In the genomic region with DNA sequence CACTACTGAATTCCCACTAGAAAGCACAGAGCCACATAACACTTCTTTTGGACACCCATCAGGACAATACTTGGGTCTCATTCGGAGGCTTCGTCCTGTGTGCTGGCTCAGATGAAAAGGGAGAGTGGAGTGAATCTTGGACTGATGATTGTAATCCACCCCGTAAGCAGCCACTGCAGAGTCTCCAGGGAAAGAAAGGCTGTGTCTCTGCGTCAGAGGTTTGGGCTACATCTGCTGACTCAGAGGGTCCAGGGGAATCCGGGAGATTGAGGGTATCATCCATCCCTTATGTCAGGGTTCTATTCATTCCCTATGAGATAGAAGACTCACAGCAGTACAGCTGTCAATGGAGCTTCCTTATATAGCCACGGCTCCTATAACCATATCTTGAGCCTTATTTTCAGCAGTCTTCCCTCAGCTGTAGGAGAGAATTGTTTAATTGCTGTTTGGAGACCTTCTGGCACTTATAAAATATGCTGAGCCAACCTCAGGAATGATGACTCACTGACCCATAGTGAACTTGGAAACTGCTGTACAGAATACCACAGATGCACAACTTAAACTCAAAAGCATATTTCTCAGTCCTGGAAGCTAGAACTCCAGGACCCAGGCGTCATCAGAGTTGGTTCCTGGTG, we compare ENCODE assay signal across 20 cellular contexts.
A peak's percentile ranks its signal among the peaks of the same experiment; 100 is the strongest.
DNase-seq lines count a peak whose midpoint lies in the region; ATAC-seq and TF ChIP-seq lines count a peak whose summit lies in the region.
"Had no signal": no experiment of that assay in that cellular context is flagged by ENCODE, and none has a peak within 500 bp of the region (broad histone marks: within the 10 kb centered on the region; RNA-seq: fewer than 3 reads in every experiment).

No MANE protein-coding gene starts in this region.

- peak; percentile 1 for DNase-seq in ELR (ENCODE audit: low read depth)
- DNase-seq in RKO (ENCODE audit: low spot score), result peak; percentile 18
- DNase-seq in epithelial cell of esophagus (ENCODE audit: low read depth), result peak; percentile 10
- DNase-seq in omental fat pad (ENCODE audit: low spot score), result no peak
- no peak for DNase-seq in erythroblast (lab: John Stamatoyannopoulos, UW)
- DNase-seq: activated CD4-positive, alpha-beta T cell treated with anti-CD3 and anti-CD28 coated beads, Interleukin-2, amount 50 U/mL, for 4 hours; activated T-cell treated with anti-CD3 and anti-CD28 coated beads, Interleukin-2, amount 50 U/mL, for 72 hours; DMS 273 treated with DMSO at 0.1 percent for 48 hours; esophagus squamous epithelium; H9; lower lobe of right lung; NCI-H1105; NCI-H2227 treated with DMSO at 0.1 percent for 48 hours; nephron progenitor cell; sigmoid colon; stimulated activated CD4-positive, alpha-beta T cell treated with anti-CD3 and anti-CD28 coated beads, Interleukin-4, amount 100 ng/mL, for 4 hours had no signal

- no peak overlapping the region for H3K4me3 ChIP-seq in epithelial cell of esophagus (ENCODE audit: low read length)
- H3K4me3 ChIP-seq: esophagus squamous epithelium, lower lobe of right lung, sigmoid colon, SJSA1 had no signal

- no peak for TF ChIP-seq POLR2A in erythroblast (IDR thresholded peaks at IDR 0.05; ENCODE audit: low read length)

- no peak for TF ChIP-seq CTCF in epithelial cell of esophagus (IDR thresholded peaks at IDR 0.05; ENCODE audit: insufficient read depth, low read depth, low read length, missing control alignments)
- TF ChIP-seq CTCF in omental fat pad (IDR thresholded peaks at IDR 0.05), result no peak

- ATAC-seq in omental fat pad (ENCODE audit: low FRiP score), result peak; percentile 32
- no peak for ATAC-seq in GM21717 (IDR thresholded peaks at IDR 0.05; ENCODE audit: unreplicated experiment)
- ATAC-seq in HG02610 (IDR thresholded peaks at IDR 0.05; ENCODE audit: unreplicated experiment), result no peak
- ATAC-seq in HG02852 (IDR thresholded peaks at IDR 0.05; ENCODE audit: unreplicated experiment), result no peak
- ATAC-seq: activated T-cell treated with anti-CD3 and anti-CD28 coated beads, Interleukin-2, amount 50 U/mL, for 72 hours; lower lobe of right lung had no signal

Comparison
In these comparisons a context has a peak if more than half of its experiments do, and no peak if none do; other contexts are left out.
1. DNase-seq: peak in ELR (single experiment), RKO (single experiment) and epithelial cell of esophagus (single experiment); none in omental fat pad (single experiment) and erythroblast (0 of 2).